In genomic region chr14:99682809-99683618, GRCh38 we compare ENCODE assay signal across 8 cellular contexts. TPM values are rescaled to one million over a fixed set of nuclear protein-coding genes. Genes with fewer than 3 reads are reported as not detected.
DNase-seq lines count a peak whose midpoint lies in the region; ATAC-seq and TF ChIP-seq lines count a peak whose summit lies in the region.

No MANE protein-coding gene starts in this region.

- peak overlapping the region; percentile 79 for H3K9ac ChIP-seq in mammary epithelial cell (ENCODE audit: insufficient read depth, low read length)
- H3K9ac ChIP-seq in smooth muscle cell (ENCODE audit: low read depth), result peak overlapping the region; percentile 87

- H3K27ac ChIP-seq in mammary epithelial cell (ENCODE audit: insufficient read depth, low read depth, low read length), result peak overlapping the region; percentile 57
- peak overlapping the region; percentile 66 for H3K27ac ChIP-seq in smooth muscle cell (ENCODE audit: low read depth)

- H2AFZ ChIP-seq in mammary epithelial cell (ENCODE audit: low read depth, low read length) (peak overlapping the region; percentile 99), smooth muscle cell (ENCODE audit: low read depth) (peak overlapping the region; percentile 88)

- H3K9me3 ChIP-seq in mammary epithelial cell (replicated peaks; ENCODE audit: insufficient read depth, low read length) (peaks cover 6% of the 10 kb centered on the region), smooth muscle cell (replicated peaks; ENCODE audit: low read depth) (no peaks in the 10 kb centered on the region)

- H4K20me1 ChIP-seq in mammary epithelial cell (ENCODE audit: insufficient read depth, low read length) (no peaks in the 10 kb centered on the region), smooth muscle cell (ENCODE audit: low read depth) (no peaks in the 10 kb centered on the region)

- no peaks in the 10 kb centered on the region for H3F3A ChIP-seq in smooth muscle cell (ENCODE audit: low read depth)

- H3K27me3 ChIP-seq in mammary epithelial cell (ENCODE audit: insufficient read depth, low read length) (no peaks in the 10 kb centered on the region), smooth muscle cell (ENCODE audit: low read depth) (peaks cover 10% of the 10 kb centered on the region)

- DNase-seq in GM10266 (ENCODE audit: extremely low spot score) (peak; percentile 85), NCI-H1694 treated with DMSO at 0.1 percent for 48 hours (lab: John Stamatoyannopoulos, UW) (peak; percentile 71), mammary epithelial cell (peak; percentile 60), inferior parietal cortex (ENCODE audit: extremely low spot score) (peak; percentile 74), smooth muscle cell (lab: John Stamatoyannopoulos, UW; ENCODE audit: unreplicated experiment) (peak; percentile 49), cortex of kidney (lab: John Stamatoyannopoulos, UW) (no peak)

- in situ Hi-C loops in mammary epithelial cell (cut with MboI; ENCODE audit: low sequenced_read_pairs in 2 of 2), result loop anchor here in 1 of 2 donors (25.0 kb wide), 1 partner anchor 204 kb away; no protein-coding TSS in a partner anchor

- intact Hi-C loops in mammary epithelial cell (cut with micrococcal nuclease), result loop anchor here (1.0 to 5.0 kb wide), 4 partner anchors 120 to 411 kb away; partner anchors contain the start of gene BCL11B

- dilution Hi-C loops in mammary epithelial cell (cut with HindIII; ENCODE audit: low sequenced_read_pairs), result loop anchor here (10.0 kb wide), 2 partner anchors 72 to 138 kb away; no protein-coding TSS in a partner anchor

- H3K4me3 ChIP-seq in WI38 (ENCODE audit: low read depth, low read length) (peak overlapping the region; percentile 87), mammary epithelial cell (replicated peaks in 1 of 3; ENCODE audit: insufficient read depth in 1 of 3, low read depth in 2 of 3, low read length in 3 of 3) (peak overlapping the region; percentile 65 to 86 (median 67)), smooth muscle cell (peak overlapping the region; percentile 72)

- no peaks in the 10 kb centered on the region for H3K36me3 ChIP-seq in mammary epithelial cell (ENCODE audit: insufficient read depth, low read length)
- H3K36me3 ChIP-seq in smooth muscle cell (ENCODE audit: low read depth), result no peaks in the 10 kb centered on the region

- H3K79me2 ChIP-seq in mammary epithelial cell (ENCODE audit: insufficient read depth, low read length), result no peaks in the 10 kb centered on the region
- no peaks in the 10 kb centered on the region for H3K79me2 ChIP-seq in smooth muscle cell (ENCODE audit: low read depth)

- peak; percentile 33 for ATAC-seq in HG02588 (IDR thresholded peaks at IDR 0.05; ENCODE audit: unreplicated experiment)

- H3K4me1 ChIP-seq in mammary epithelial cell (ENCODE audit: insufficient read depth, low read length), result peaks cover 16% of the 10 kb centered on the region
- peaks cover 3% of the 10 kb centered on the region for H3K4me1 ChIP-seq in smooth muscle cell (ENCODE audit: low read depth)

- 1% methylated on average over 19 of the region's 42 CpGs for WGBS in mammary epithelial cell (ENCODE audit: low coverage, missing lambda C conversion rate)
- 2% methylated on average over 42 of the region's 42 CpGs for WGBS in smooth muscle cell (ENCODE audit: low lambda C conversion rate)

- TF ChIP-seq CTCF in GM10266 (IDR thresholded peaks at IDR 0.05; ENCODE audit: control insufficient read depth, insufficient read depth, low read depth, missing control alignments), result peak; percentile 96
- peak; percentile 90 for TF ChIP-seq CTCF in WI38 (IDR thresholded peaks at IDR 0.05; ENCODE audit: low read depth, low read length)
- TF ChIP-seq CTCF in mammary epithelial cell (conservative IDR thresholded peaks at IDR 0.05 in 1 of 2, IDR thresholded peaks at IDR 0.05 in 1 of 2; ENCODE audit: extremely low read depth in 1 of 2, insufficient read depth in 1 of 2, low read depth in 1 of 2, low read length in 2 of 2), result peak; percentile 83 to 93
- peak; percentile 94 for TF ChIP-seq CTCF in smooth muscle cell (IDR thresholded peaks at IDR 0.05; ENCODE audit: borderline replicate concordance, insufficient read depth, poor library complexity, severe bottlenecking)

- CTCF ChIA-PET in mammary epithelial cell (lab: Charles Lee; ENCODE audit: low non-redundant PET), result no interaction called here

- BruUV-seq in mammary epithelial cell (replicated peaks; lab: Mats Ljungman, UMichigan), result no TSS peak

- H3K4me2 ChIP-seq in mammary epithelial cell (ENCODE audit: insufficient read depth, low read depth, low read length) (peak overlapping the region; percentile 99), smooth muscle cell (peak overlapping the region; percentile 94)

RNA-seq across cellular contexts. Expression of gene CYP46A1, which starts 1.1 kb away (rescaled TPM):
- total RNA-seq in mammary epithelial cell, result not detected
- polyA plus RNA-seq in mammary epithelial cell, result not detected
- not detected for polyA minus RNA-seq in mammary epithelial cell
- 0.45 and 0.63 TPM in 2 replicates for total RNA-seq in smooth muscle cell
- 0.20 and 1.0 TPM in 2 replicates for polyA plus RNA-seq in smooth muscle cell

RNA-seq across cellular contexts. Expression of gene HHIPL1, which starts 38.1 kb away (rescaled TPM):
- total RNA-seq in mammary epithelial cell, result under 1 TPM; 0.38 to 0.83 TPM
- polyA plus RNA-seq in mammary epithelial cell, result 0.06 TPM
- not detected for polyA minus RNA-seq in mammary epithelial cell
- total RNA-seq in smooth muscle cell, result 9.1 and 9.6 TPM in 2 replicates
- polyA plus RNA-seq in smooth muscle cell, result 11.2 and 11.9 TPM in 2 replicates
